13 cellular contexts compared by ENCODE assay signal in the genomic region with DNA sequence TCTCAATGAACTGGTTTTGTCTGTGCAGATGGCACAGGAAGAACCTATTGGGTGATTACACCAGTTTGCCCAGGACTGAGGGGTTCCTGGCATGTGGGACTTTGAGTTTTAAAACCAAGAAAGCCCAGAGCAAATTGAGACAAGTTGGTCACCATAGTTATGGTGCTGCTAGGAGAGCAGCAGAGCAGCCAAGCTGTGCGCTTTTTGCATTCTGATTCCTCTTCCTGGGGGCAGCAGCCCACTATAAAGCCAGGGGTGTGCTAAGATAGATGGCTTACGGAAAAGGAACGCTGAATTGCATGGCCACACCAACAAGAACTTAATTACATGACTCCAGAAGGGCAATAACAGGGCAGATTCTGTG. TPM values are rescaled to one million over a fixed set of nuclear protein-coding genes. Genes with fewer than 3 reads are reported as not detected.
DNase-seq lines count a peak whose midpoint lies in the region; ATAC-seq and TF ChIP-seq lines count a peak whose summit lies in the region.
"Had no signal": no experiment of that assay in that cellular context is flagged by ENCODE, and none has a peak within 500 bp of the region (broad histone marks: within the 10 kb centered on the region; RNA-seq: fewer than 3 reads in every experiment).

No MANE protein-coding gene starts in this region.

- no peak overlapping the region for H2BK15ac ChIP-seq in H9 (ENCODE audit: low read depth, low read length)

- peak overlapping the region; percentile 56 for H4K8ac ChIP-seq in H9 (replicated peaks; ENCODE audit: insufficient read length, low read depth, low read length)

- DNase-seq in H9 (peak; percentile 31), memory B cell (ENCODE audit: low spot score in 2 of 2) (no peak), GM19240 (ENCODE audit: insufficient read length, low spot score) (no peak)
- no peak for DNase-seq in activated CD8-positive, alpha-beta T cell treated with anti-CD3 and anti-CD28 coated beads for 36 hours
- no peak for DNase-seq in stimulated activated CD4-positive, alpha-beta T cell treated with anti-CD3 and anti-CD28 coated beads, Interleukin-15, amount 100 ng/mL, for 24 hours
- DNase-seq in stimulated activated naive B cell treated with anti-CD40 and anti-IgM and Interleukin-4, amounts not matched to agents 10 μg/mL and 1 μg/mL and 100 μg/mL, for 72 hours, result no peak
- DNase-seq: activated CD4-positive, alpha-beta T cell treated with anti-CD3 and anti-CD28 coated beads, Interleukin-2, amount 50 U/mL, for 1 hour; left ventricle myocardium superior; PC-9 had no signal

- H3K14ac ChIP-seq in H9 (ENCODE audit: insufficient read depth, low read length), result 0 out of 2 replicates have a peak overlapping the region, but pooled peaks have one; percentile 14

- no peaks in the 10 kb centered on the region for H3K23me2 ChIP-seq in H9 (ENCODE audit: insufficient read length, low read depth, low read length, poor library complexity, severe bottlenecking)

- H3K27me3 Mint-ChIP-seq in H9 (ENCODE audit: low read depth) (peaks cover 82% of the 10 kb centered on the region), memory B cell (no peaks in the 10 kb centered on the region)
- H3K27me3 Mint-ChIP-seq in activated CD8-positive, alpha-beta T cell treated with anti-CD3 and anti-CD28 coated beads for 36 hours, result no peaks in the 10 kb centered on the region
- H3K27me3 Mint-ChIP-seq in stimulated activated naive B cell treated with anti-CD40 and anti-IgM and Interleukin-4, amounts not matched to agents 10 μg/mL and 1 μg/mL and 100 μg/mL, for 72 hours, result no peaks in the 10 kb centered on the region

- H3K9me3 ChIP-seq in ES-I3 (ENCODE audit: control insufficient read depth, insufficient read depth, low read length) (no peaks in the 10 kb centered on the region), H9 (ENCODE audit: control insufficient read depth, low read depth, low read length) (no peaks in the 10 kb centered on the region)
- H3K9me3 ChIP-seq: neutrophil had no signal

- no peaks in the 10 kb centered on the region for H3K79me1 ChIP-seq in H9 (ENCODE audit: insufficient read depth, low read depth, low read length, poor library complexity, severe bottlenecking)

- no peak overlapping the region for H2BK20ac ChIP-seq in H9 (ENCODE audit: low read depth, low read length, poor library complexity, severe bottlenecking)

- peak overlapping the region; percentile 31 for H2BK12ac ChIP-seq in H9 (ENCODE audit: insufficient read length, low read depth, low read length)

- WGBS in H9 (ENCODE audit: extremely low coverage, insufficient read length, low lambda C conversion rate), result no CpG with 5 or more reads among the region's 3 CpGs

- peak overlapping the region; percentile 34 for H3K4me2 ChIP-seq in H9 (ENCODE audit: insufficient read depth, insufficient read length, low read length)
- H3K4me2 ChIP-seq: PC-9 had no signal

- H3K4me3 Mint-ChIP-seq in H9 (peak overlapping the region in 1 of 2 experiments; percentile 15; a peak in 1 of 5 replicates), memory B cell (no peak overlapping the region)
- peak overlapping the region; percentile 56 for H3K4me3 Mint-ChIP-seq in activated CD8-positive, alpha-beta T cell treated with anti-CD3 and anti-CD28 coated beads for 36 hours
- H3K4me3 Mint-ChIP-seq in stimulated activated naive B cell treated with anti-CD40 and anti-IgM and Interleukin-4, amounts not matched to agents 10 μg/mL and 1 μg/mL and 100 μg/mL, for 72 hours, result no peak overlapping the region

- CTCF ChIA-PET in activated CD8-positive, alpha-beta T cell treated with anti-CD3 and anti-CD28 coated beads for 36 hours (lab: Charles Lee), result interaction anchor here (0.9 to 2.9 kb wide), 3 partner anchors 10 to 112 kb away, joined by 4 to 13 read pairs (median 4); no protein-coding TSS in a partner anchor

- ATAC-seq in activated CD8-positive, alpha-beta T cell treated with anti-CD3 and anti-CD28 coated beads for 36 hours, result no peak
- ATAC-seq in memory B cell (ENCODE audit: low read depth), result no peak
- ATAC-seq in HG02571 (IDR thresholded peaks at IDR 0.05; ENCODE audit: unreplicated experiment), result no peak
- no peak for ATAC-seq in stimulated activated naive B cell treated with anti-CD40 and anti-IgM and Interleukin-4, amounts not matched to agents 10 μg/mL and 1 μg/mL and 100 μg/mL, for 72 hours (replicated peaks)
- ATAC-seq: HCT116, left ventricle myocardium superior had no signal

- H3K36me3 Mint-ChIP-seq in H9 (ENCODE audit: insufficient read depth in 1 of 3, low read depth in 3 of 3) (peaks cover 0 to 2% (median 0%) of the 10 kb centered on the region in 3 experiments; a peak in 3 of 7 replicates), memory B cell (peaks cover 2% of the 10 kb centered on the region)
- peaks cover 37% of the 10 kb centered on the region for H3K36me3 Mint-ChIP-seq in activated CD8-positive, alpha-beta T cell treated with anti-CD3 and anti-CD28 coated beads for 36 hours (ENCODE audit: low read depth)
- H3K36me3 Mint-ChIP-seq in stimulated activated naive B cell treated with anti-CD40 and anti-IgM and Interleukin-4, amounts not matched to agents 10 μg/mL and 1 μg/mL and 100 μg/mL, for 72 hours, result peaks cover 0 to 5% of the 10 kb centered on the region in 2 donors

- H3K27me3 ChIP-seq in H9 (ENCODE audit: insufficient read depth, low read length), result 0 out of 2 replicates have a peak, but pooled peaks cover 2% of the 10 kb centered on the region
- H3K27me3 ChIP-seq: neutrophil had no signal

- peak overlapping the region; percentile 61 for H2BK5ac ChIP-seq in H9 (ENCODE audit: insufficient read length, low read length)

- no peaks in the 10 kb centered on the region for H4K20me1 ChIP-seq in H9 (ENCODE audit: control insufficient read depth, insufficient read depth, insufficient read length)

- H3K27ac Mint-ChIP-seq in H9, result peak overlapping the region; percentile 92 to 100 (median 97)
- H3K27ac Mint-ChIP-seq in activated CD8-positive, alpha-beta T cell treated with anti-CD3 and anti-CD28 coated beads for 36 hours, result peak overlapping the region; percentile 93
- peak overlapping the region; percentile 70 for H3K27ac Mint-ChIP-seq in memory B cell
- H3K27ac Mint-ChIP-seq in stimulated activated naive B cell treated with anti-CD40 and anti-IgM and Interleukin-4, amounts not matched to agents 10 μg/mL and 1 μg/mL and 100 μg/mL, for 72 hours, result no peak overlapping the region

- intact Hi-C loops in activated CD8-positive, alpha-beta T cell treated with anti-CD3 and anti-CD28 coated beads for 36 hours (cut with micrococcal nuclease), result no loop called here

- no peak overlapping the region for H2BK120ac ChIP-seq in H9 (ENCODE audit: low read depth, low read length, poor library complexity, severe bottlenecking)

- H3K4me1 Mint-ChIP-seq in H9, result peaks cover 42 to 43% of the 10 kb centered on the region in 2 experiments
- H3K4me1 Mint-ChIP-seq in activated CD8-positive, alpha-beta T cell treated with anti-CD3 and anti-CD28 coated beads for 36 hours (ENCODE audit: low read depth), result peaks cover 41% of the 10 kb centered on the region
- H3K4me1 Mint-ChIP-seq in memory B cell, result peaks cover 24% of the 10 kb centered on the region
- H3K4me1 Mint-ChIP-seq in stimulated activated naive B cell treated with anti-CD40 and anti-IgM and Interleukin-4, amounts not matched to agents 10 μg/mL and 1 μg/mL and 100 μg/mL, for 72 hours, result peaks cover 16 to 33% of the 10 kb centered on the region in 2 donors

- H3K9me3 Mint-ChIP-seq in H9 (peaks cover 0 to 4% of the 10 kb centered on the region in 2 experiments; a peak in 1 of 5 replicates), memory B cell (peaks cover 2% of the 10 kb centered on the region)
- H3K9me3 Mint-ChIP-seq in activated CD8-positive, alpha-beta T cell treated with anti-CD3 and anti-CD28 coated beads for 36 hours, result peaks cover 10% of the 10 kb centered on the region
- H3K9me3 Mint-ChIP-seq in stimulated activated naive B cell treated with anti-CD40 and anti-IgM and Interleukin-4, amounts not matched to agents 10 μg/mL and 1 μg/mL and 100 μg/mL, for 72 hours, result peaks cover 3% of the 10 kb centered on the region in 2 donors

- no peak for TF ChIP-seq CTCF in H9 (conservative IDR thresholded peaks at IDR 0.05)
- no peak for TF ChIP-seq CTCF in activated CD8-positive, alpha-beta T cell treated with anti-CD3 and anti-CD28 coated beads for 36 hours (IDR thresholded peaks at IDR 0.05)

- H3T11ph ChIP-seq in H9 (ENCODE audit: low read length), result no peak overlapping the region

- no peak overlapping the region for H3K4ac ChIP-seq in H9 (ENCODE audit: low read depth, low read length)

- H3K23ac ChIP-seq in H9 (ENCODE audit: insufficient read length, low read depth, low read length), result no peak overlapping the region

- peak overlapping the region; percentile 11 for H4K5ac ChIP-seq in H9 (ENCODE audit: insufficient read length, low read depth, low read length)

- POLR2A ChIA-PET in activated CD8-positive, alpha-beta T cell treated with anti-CD3 and anti-CD28 coated beads for 36 hours (lab: Charles Lee), result no interaction called here

- peak overlapping the region; percentile 10 for H2AK5ac ChIP-seq in H9 (ENCODE audit: insufficient read length, low read length)

- no peaks in the 10 kb centered on the region for H3K36me3 ChIP-seq in ES-I3 (ENCODE audit: insufficient read depth, low read length)
- H3K36me3 ChIP-seq: neutrophil had no signal

- no peaks in the 10 kb centered on the region for H3K79me2 ChIP-seq in H9 (ENCODE audit: insufficient read depth, low read length)

- peak overlapping the region; percentile 79 for H3K56ac ChIP-seq in H9 (ENCODE audit: insufficient read length, low read depth, low read length)

- H3K4me1 ChIP-seq in ES-I3 (ENCODE audit: insufficient read depth, low read length) (peaks cover 42% of the 10 kb centered on the region), H9 (ENCODE audit: insufficient read depth, low read length) (peaks cover 23% of the 10 kb centered on the region; the same call in 1 of the 2 replicates)

- peak overlapping the region; percentile 100 for H3K27ac ChIP-seq in H9 (ENCODE audit: insufficient read length, low read depth, low read length)
- H3K27ac ChIP-seq: neutrophil, PC-9 had no signal

- H3K9ac ChIP-seq in ES-I3 (ENCODE audit: low read depth, low read length) (peak overlapping the region; percentile 14), H9 (ENCODE audit: extremely low read depth, insufficient read length, low read length) (peak overlapping the region; percentile 36)

- peak overlapping the region; percentile 66 for H3K18ac ChIP-seq in H9 (ENCODE audit: insufficient read length, low read depth, low read length)

- no peak overlapping the region for H2AFZ ChIP-seq in H9 (ENCODE audit: low read length)
- H2AFZ ChIP-seq: PC-9 had no signal

- peak overlapping the region; percentile 52 for H4K91ac ChIP-seq in H9 (ENCODE audit: insufficient read length, low read depth, low read length)

RNA-seq across cellular contexts. Expression of a gene that starts 49.7 kb away (rescaled TPM):
- not detected in 2 replicates for total RNA-seq in H9 (2021)
- 1 to 10 TPM in 1 of 2 experiments, under 1 TPM in 1; 0.83 to 1.2 TPM for total RNA-seq in activated CD8-positive, alpha-beta T cell treated with anti-CD3 and anti-CD28 coated beads for 36 hours
- total RNA-seq: left ventricle myocardium superior, PC-9 had no signal
